Comparison of ENCODE assay signal across 21 cellular contexts in genomic region chr18:50250935-50251334, GRCh38.
"Had no signal": no experiment of that assay in that cellular context is flagged by ENCODE, and none has a peak within 500 bp of the region (broad histone marks: within the 10 kb centered on the region; RNA-seq: fewer than 3 reads in every experiment).

No MANE protein-coding gene starts in this region.

- H3K4me3 ChIP-seq: MG63, SJSA1, SK-N-MC had no signal

- H3K4me1 ChIP-seq: SJSA1 had no signal

- H3K27me3 ChIP-seq: MG63, SJSA1 had no signal

- DNase-seq: Karpas-422, KG1, MG63, NCI-H1092 treated with DMSO at 0.1 percent for 48 hours, NCI-H1436, NCI-H187, NCI-H2029, NCI-H2081 treated with DMSO at 0.1 percent for 48 hours, NCI-H2171, NCI-H226, NCI-H446, NCI-H510A, NCI-H524 treated with DMSO at 0.1 percent for 48 hours, NCI-H69, NCI-H774, Right ventricle myocardium superior, RPMI8226, SIG-M5 had no signal

- H3K27ac ChIP-seq: SJSA1, SK-N-MC had no signal

- H3K9me3 ChIP-seq: MG63, SJSA1 had no signal

- FAIRE-seq: RCC 7860 had no signal

- H3K36me3 ChIP-seq: MG63, SJSA1 had no signal
